Comparison of ENCODE assay signal across 8 cellular contexts in genomic region chr6:156718647-156719394, GRCh38. TPM values are rescaled to one million over a fixed set of nuclear protein-coding genes. Genes with fewer than 3 reads are reported as not detected.
DNase-seq lines count a peak whose midpoint lies in the region; ATAC-seq and TF ChIP-seq lines count a peak whose summit lies in the region.

No MANE protein-coding gene starts in this region.

- H3K36me3 ChIP-seq in GM23248 (ENCODE audit: low read depth) (no peaks in the 10 kb centered on the region), skeletal muscle tissue (ENCODE audit: control insufficient read depth in 3 of 3, insufficient read depth in 3 of 3, low read length in 3 of 3) (no peaks in the 10 kb centered on the region)

- H4K20me1 ChIP-seq in GM23248 (ENCODE audit: insufficient read depth) = no peaks in the 10 kb centered on the region

- in situ Hi-C loops in GM23248 (cut with MboI) = no loop called here

- DNase-seq in GM23248 (peak; percentile 92), SHP77 treated with DMSO at 0.1 percent for 48 hours (lab: John Stamatoyannopoulos, UW) (peak; percentile 28), foreskin keratinocyte (peak; percentile 81 to 92), DMS79 (lab: John Stamatoyannopoulos, UW) (no peak), retina (no peak)

- H2AFZ ChIP-seq in GM23248 = peak overlapping the region; percentile 87; the same call in 1 of the 2 replicates

- H3K9ac ChIP-seq in GM23248 (peak overlapping the region; percentile 80; the same call in 1 of the 2 replicates), skeletal muscle tissue (ENCODE audit: low read depth in 1 of 3, low read length in 3 of 3) (peak overlapping the region in 2 of 3 donors; percentile 3 to 19)

- 67 to 70% methylated on average over 16 to 18 of the region's 18 CpGs for WGBS in GM23248 (ENCODE audit: low coverage in 1 of 2, low lambda C conversion rate in 2 of 2, missing lambda C conversion rate in 2 of 2), 2 experiments

- H3K79me2 ChIP-seq in GM23248 (ENCODE audit: insufficient read depth) = no peaks in the 10 kb centered on the region

- H3K27me3 ChIP-seq in GM23248 (replicated peaks; ENCODE audit: insufficient read depth) (no peaks in the 10 kb centered on the region), foreskin keratinocyte (peaks cover 9% of the 10 kb centered on the region), skeletal muscle tissue (ENCODE audit: control insufficient read depth in 3 of 3, insufficient read depth in 3 of 3, low read length in 3 of 3) (no peaks in the 10 kb centered on the region)

- H3K4me1 ChIP-seq in GM23248 (ENCODE audit: insufficient read depth) = peaks cover 22% of the 10 kb centered on the region
- H3K4me1 ChIP-seq in foreskin keratinocyte = peaks cover 26% of the 10 kb centered on the region
- peaks cover 19 to 26% (median 26%) of the 10 kb centered on the region in 3 donors for H3K4me1 ChIP-seq in skeletal muscle tissue (ENCODE audit: control insufficient read depth in 3 of 3, insufficient read depth in 3 of 3, low read length in 3 of 3)

- H3K27ac ChIP-seq in GM23248 (peak overlapping the region; percentile 81), foreskin keratinocyte (peak overlapping the region; percentile 87), skeletal muscle tissue (ENCODE audit: low read depth, low read length) (peak overlapping the region; percentile 91)

- no peaks in the 10 kb centered on the region for H3K9me2 ChIP-seq in GM23248 (ENCODE audit: insufficient read depth)

- H3K4me2 ChIP-seq in GM23248 (ENCODE audit: unreplicated experiment) = peak overlapping the region; percentile 22

- ATAC-seq in foreskin keratinocyte = peak; percentile 83
- no peak for ATAC-seq in HG02642 (IDR thresholded peaks at IDR 0.05; ENCODE audit: poor library complexity, unreplicated experiment)
- ATAC-seq in GM21619 (IDR thresholded peaks at IDR 0.05; ENCODE audit: unreplicated experiment) = no peak

- H3F3A ChIP-seq in GM23248 (ENCODE audit: insufficient read depth) = peaks cover 21% of the 10 kb centered on the region

- H3K4me3 ChIP-seq in GM23248 (no peak overlapping the region), skeletal muscle tissue (ENCODE audit: low read length in 3 of 3) (no peak overlapping the region)

- peak; percentile 2 for TF ChIP-seq CTCF in foreskin keratinocyte (conservative IDR thresholded peaks at IDR 0.05)

- H3K9me3 ChIP-seq in GM23248 (ENCODE audit: low read depth) (no peaks in the 10 kb centered on the region), skeletal muscle tissue (ENCODE audit: control insufficient read depth in 3 of 3, low read length in 3 of 3) (no peaks in the 10 kb centered on the region)

RNA-seq across cellular contexts. Expression of gene ARID1B, which starts 58.4 kb away (rescaled TPM):
- total RNA-seq in GM23248 (2014; rRNA removed; shearing (Covaris generic)) = 19.3 and 25.5 TPM in 2 replicates
- polyA plus RNA-seq in GM23248 (2016; fragmentation: Nextera tagmentation; extraction: Ambion mirVana) (19.3 and 21.2 TPM in 2 replicates), foreskin keratinocyte (6.9 and 8.5 TPM in 2 replicates)
- total RNA-seq in foreskin keratinocyte (28.2 and 31.4 TPM in 2 replicates), skeletal muscle tissue (73.6 TPM)

Comparison
In these comparisons a context has a peak if more than half of its experiments do, and no peak if none do; other contexts are left out.
1. DNase-seq: peak in GM23248 (single experiment), SHP77 treated with DMSO at 0.1 percent for 48 hours (single experiment) and foreskin keratinocyte (2 of 2); none in DMS79 (single experiment) and retina (single experiment).
2. Peak in every context shown above with its lines, with median percentiles within 50 percentile points of each other: H3K27ac ChIP-seq.